In genomic region chr17:13030459-13031305, GRCh38 we compare ENCODE assay signal across 9 cellular contexts. TPM values are rescaled to one million over a fixed set of nuclear protein-coding genes. Genes with fewer than 3 reads are reported as not detected.
A peak's percentile ranks its signal among the peaks of the same experiment; 100 is the strongest.
DNase-seq lines count a peak whose midpoint lies in the region; ATAC-seq, FAIRE-seq and TF ChIP-seq lines count a peak whose summit lies in the region.
"Had no signal": no experiment of that assay in that cellular context is flagged by ENCODE, and none has a peak within 500 bp of the region (broad histone marks: within the 10 kb centered on the region; RNA-seq: fewer than 3 reads in every experiment).

No MANE protein-coding gene starts in this region.

- DNase-seq in DMS 273 (lab: John Stamatoyannopoulos, UW; ENCODE audit: unreplicated experiment): peak; percentile 70
- DNase-seq in DMS 273 treated with DMSO at 0.1 percent for 48 hours (lab: John Stamatoyannopoulos, UW): no peak
- DNase-seq in HK-2 (ENCODE audit: unreplicated experiment): peak; percentile 45
- peak; percentile 53 to 70 for DNase-seq in SJSA1 (ENCODE audit: low read depth in 1 of 2, low spot score in 2 of 2)
- DNase-seq in GM12878 (ENCODE audit: low read depth, low spot score): no peak
- peak; percentile 73 for DNase-seq in iPS-NIHi7 (ENCODE audit: extremely low spot score)
- peak in 3 of 4 experiments; percentile 9 to 17 (median 13) for DNase-seq in stimulated activated CD4-positive, alpha-beta T cell treated with anti-CD3 and anti-CD28 coated beads, Interleukin-1b, Interleukin-23, amount 100 ng/mL, for 24 hours (ENCODE audit: low read depth in 4 of 4, low spot score in 1 of 4)

- no peak overlapping the region for H3K9ac ChIP-seq in GM12878 (ENCODE audit: control insufficient read depth, insufficient read depth, low read length)
- H3K9ac ChIP-seq: BLaER1 had no signal

- peak; percentile 71 to 74 (median 73) for TF ChIP-seq CTCF in GM12878 (IDR thresholded peaks at IDR 0.05 in 2 of 3, conservative IDR thresholded peaks at IDR 0.05 in 1 of 3; ENCODE audit: control insufficient read depth in 2 of 3, extremely low read depth in 1 of 3, insufficient read depth in 1 of 3, low read depth in 3 of 3, low read length in 3 of 3)

- CTCF ChIA-PET in GM12878 (lab: Yijun Ruan, JAX): interaction anchor here (0.6 to 5.6 kb wide), 55 partner anchors 9 to 1896 kb away, joined by 3 to 137 read pairs (median 4); partner anchors contain the start of genes ELAC2 and ZNF18

- H3K4me3 ChIP-seq in SJSA1 (no peak overlapping the region), GM12878 (no peak overlapping the region)
- H3K4me3 ChIP-seq: BLaER1 had no signal

- ATAC-seq in GM12878 (peak; percentile 79), HG03342 (IDR thresholded peaks at IDR 0.05; ENCODE audit: unreplicated experiment) (no peak)

- peaks cover 8% of the 10 kb centered on the region for H3K4me1 ChIP-seq in SJSA1 (replicated peaks)
- no peaks in the 10 kb centered on the region for H3K4me1 ChIP-seq in GM12878 (ENCODE audit: control insufficient read depth, insufficient read depth, low read length)
- H3K4me1 ChIP-seq: BLaER1 had no signal

- TF ChIP-seq EP300 in GM12878 (IDR thresholded peaks at IDR 0.05; ENCODE audit: borderline replicate concordance in 1 of 2, control insufficient read depth in 1 of 2, low read depth in 2 of 2, low read length in 2 of 2): no peak

- in situ Hi-C loops in GM12878 (cut with MboI): no loop called here

- no peak overlapping the region for H3K4me2 ChIP-seq in GM12878 (ENCODE audit: control insufficient read depth, insufficient read depth)
- H3K4me2 ChIP-seq: BLaER1 had no signal

- SMC1A ChIA-PET in GM12878 (lab: Charles Lee; ENCODE audit: uncharacterized antibody, unreplicated experiment): interaction anchor here (0.9 to 3.3 kb wide), 14 partner anchors 9 to 1895 kb away, joined by 3 to 31 read pairs (median 5); partner anchors contain the start of gene ELAC2

- POLR2A ChIA-PET in GM12878 (lab: Charles Lee): interaction anchor here (1.1 kb wide), 1 partner anchor 13 kb away, joined by 3 read pairs; the partner anchor contains the start of gene ELAC2

- H4K20me1 ChIP-seq in GM12878 (ENCODE audit: control insufficient read depth, insufficient read depth): no peaks in the 10 kb centered on the region
- H4K20me1 ChIP-seq: BLaER1 had no signal

- RAD21 ChIA-PET in GM12878 (lab: Charles Lee; ENCODE audit: unreplicated experiment): interaction anchor here (1.0 to 2.8 kb wide), 5 partner anchors 12 to 850 kb away, joined by 3 to 21 read pairs (median 3); partner anchors contain the start of gene ELAC2

- TF ChIP-seq POLR2A in GM12878 (IDR thresholded peaks at IDR 0.05; ENCODE audit: low read depth, low read length): no peak

- H3K27ac ChIP-seq in SJSA1 (no peak overlapping the region), GM12878 (ENCODE audit: control insufficient read depth, insufficient read depth) (no peak overlapping the region)
- H3K27ac ChIP-seq: BLaER1 had no signal

- peak; percentile 56 for TF ChIP-seq RAD21 in GM12878 (IDR thresholded peaks at IDR 0.05; ENCODE audit: insufficient read depth, low read depth, low read length)

- no peaks in the 10 kb centered on the region for H3K27me3 ChIP-seq in SJSA1 (replicated peaks)
- H3K27me3 ChIP-seq in GM12878 (replicated peaks in 1 of 2; ENCODE audit: control insufficient read depth in 2 of 2, insufficient read depth in 2 of 2, low read length in 1 of 2): no peaks in the 10 kb centered on the region
- H3K27me3 ChIP-seq: BLaER1 had no signal

- 26% methylated on average over 11 of the region's 11 CpGs for WGBS in GM12878 (ENCODE audit: insufficient coverage, insufficient replicate concordance, low lambda C conversion rate, missing lambda C conversion rate)

- no peaks in the 10 kb centered on the region; the same call in 1 of the 2 replicates for H3K9me3 ChIP-seq in SJSA1 (replicated peaks)
- no peaks in the 10 kb centered on the region; the same call in 2 of the 3 replicates for H3K9me3 ChIP-seq in GM12878 (replicated peaks; ENCODE audit: control insufficient read depth, insufficient read depth, low read length)
- H3K9me3 ChIP-seq: BLaER1 had no signal

- intact Hi-C loops in GM12878 (cut with micrococcal nuclease; ENCODE audit: unreplicated experiment): loop anchor here (2.0 kb wide), 1 partner anchor 850 kb away; no protein-coding TSS in a partner anchor

- no TSS peak for BruUV-seq in GM12878 (replicated peaks; lab: Mats Ljungman, UMichigan)

- H2AFZ ChIP-seq in GM12878 (ENCODE audit: control insufficient read depth, low read depth, low read length): no peak overlapping the region

- peak; percentile 7 for FAIRE-seq in GM12878 (lab: Jason Lieb, UNC)

- no peaks in the 10 kb centered on the region for H3K36me3 ChIP-seq in SJSA1
- no peaks in the 10 kb centered on the region for H3K36me3 ChIP-seq in GM12878 (ENCODE audit: control insufficient read depth in 2 of 2, insufficient read depth in 2 of 2, low read length in 1 of 2)
- H3K36me3 ChIP-seq: BLaER1 had no signal

- no peaks in the 10 kb centered on the region for H3K79me2 ChIP-seq in GM12878 (ENCODE audit: control insufficient read depth, insufficient read depth, low read length)

TF ChIP-seq in GM12878, 131 proteins besides CTCF, POLR2A, EP300 and RAD21:
- TF ChIP-seq ZSCAN29 (IDR thresholded peaks at IDR 0.05): no peak
- TF ChIP-seq SMC3 (IDR thresholded peaks at IDR 0.05; ENCODE audit: borderline replicate concordance, low read length): peak; percentile 27; the same call in 1 of the 2 replicates
- no peak for TF ChIP-seq EED (IDR thresholded peaks at IDR 0.05; ENCODE audit: low read depth)

RNA-seq across cellular contexts. Expression of gene ELAC2, which starts 12.9 kb away (rescaled TPM):
- total RNA-seq in SJSA1 (2014; rRNA removed; shearing (Covaris generic)): 37.7 and 55.7 TPM in 2 replicates
- 119 and 124 TPM in 2 replicates for total RNA-seq in GM12878 (2013; cell fraction: nucleolus; rRNA removed)
- total RNA-seq in GM12878 (2014; rRNA removed) (122 and 146 TPM in 2 replicates), GM12878 (2014; rRNA removed; fragmentation: Illumina TruSeq; extraction: Trizol) (54.5 and 56.1 TPM in 2 replicates), GM12878 (2021) (68.5 and 74.8 TPM in 2 replicates)
- polyA plus RNA-seq in GM12878 (2011; ENCODE audit: low read depth): 26.5 TPM
- polyA plus RNA-seq in GM12878 (2011; rRNA removed) (56.7 and 71.0 TPM in 2 replicates), GM12878 (2014; fragmentation: Illumina TruSeq; extraction: Trizol) (84.0 and 86.0 TPM in 2 replicates), GM12878 (2014; fragmentation: Nextera tagmentation; extraction: Ambion mirVana) (10 to 100 TPM in 1 of 2 experiments, 1 to 10 TPM in 1; 5.1 to 11.0 TPM), GM12878 (2014; rRNA removed) (86.9 and 108 TPM in 2 replicates), GM12878 (2016; fragmentation: Nextera tagmentation; extraction: Ambion mirVana) (10 to 100 TPM; 95.8 to 97.5 TPM)
- 91.9 and 104 TPM in 2 replicates for polyA plus RNA-seq in GM12878 (2011; cell fraction: cytosol; rRNA removed)
- polyA plus RNA-seq in GM12878 (2011; cell fraction: nucleus; rRNA removed): 276 and 321 TPM in 2 replicates
- 38.9 and 40.0 TPM in 2 replicates for polyA plus RNA-seq in GM12878 (2012)
- polyA minus RNA-seq in GM12878 (2011; rRNA and poly(A)+ RNA removed): 105 and 176 TPM in 2 replicates
- 26.6 and 32.1 TPM in 2 replicates for polyA minus RNA-seq in GM12878 (2011; cell fraction: cytosol; rRNA and poly(A)+ RNA removed)
- 58.6 and 105 TPM in 2 replicates for polyA minus RNA-seq in GM12878 (2011; cell fraction: nucleus; rRNA and poly(A)+ RNA removed)

Comparison
In these comparisons a context has a peak if more than half of its experiments do, and no peak if none do; other contexts are left out.
1. DNase-seq: peak in DMS 273 (single experiment), HK-2 (single experiment), SJSA1 (2 of 2), iPS-NIHi7 (single experiment) and stimulated activated CD4-positive, alpha-beta T cell treated with anti-CD3 and anti-CD28 coated beads, Interleukin-1b, Interleukin-23, amount 100 ng/mL, for 24 hours (3 of 4); none in DMS 273 treated with DMSO at 0.1 percent for 48 hours (single experiment) and GM12878 (single experiment).